ENCODE assay signal across 1 cellular context in the genomic region with DNA sequence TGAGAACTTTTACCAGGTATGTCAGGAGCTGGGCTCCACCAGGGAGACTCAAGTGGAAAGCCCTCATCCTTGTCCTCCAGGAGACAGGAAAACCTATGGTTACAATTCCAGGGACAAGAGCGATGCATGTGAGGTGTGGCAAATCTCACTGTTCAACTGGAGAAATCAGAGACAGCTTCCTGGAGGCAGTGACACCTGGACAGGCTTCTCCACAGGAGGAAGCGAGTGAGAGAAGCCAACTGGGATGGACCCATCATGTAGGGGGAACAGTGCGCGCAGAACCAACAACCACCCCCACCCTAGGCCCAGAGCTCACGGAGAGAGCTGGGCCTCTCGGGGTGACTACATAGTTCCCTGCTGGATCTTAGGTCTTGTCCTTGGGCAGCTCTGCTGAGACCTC.
TF ChIP-seq lines count a peak whose summit lies in the region.

No MANE protein-coding gene starts in this region.

TF ChIP-seq in GM12878, 131 proteins besides CTCF, POLR2A, EP300 and RAD21:
- TF ChIP-seq CHD4 (IDR thresholded peaks at IDR 0.05) = no peak
- TF ChIP-seq, protein P1, sequence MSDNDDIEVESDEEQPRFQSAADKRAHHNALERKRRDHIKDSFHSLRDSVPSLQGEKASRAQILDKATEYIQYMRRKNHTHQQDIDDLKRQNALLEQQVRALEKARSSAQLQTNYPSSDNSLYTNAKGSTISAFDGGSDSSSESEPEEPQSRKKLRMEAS (IDR thresholded peaks at IDR 0.05; ENCODE audit: low read depth, low read length) = no peak
- TF ChIP-seq WRNIP1 (IDR thresholded peaks at IDR 0.05; ENCODE audit: borderline replicate concordance, low read depth, low read length) = no peak
- no peak for TF ChIP-seq CBX5 (IDR thresholded peaks at IDR 0.05; ENCODE audit: low read depth)
- no peak for TF ChIP-seq ZZZ3 (IDR thresholded peaks at IDR 0.05; ENCODE audit: control insufficient read depth, insufficient read length, low read depth)
- TF ChIP-seq STAT1 (conservative IDR thresholded peaks at IDR 0.05) = no peak
- TF ChIP-seq, protein P2, sequence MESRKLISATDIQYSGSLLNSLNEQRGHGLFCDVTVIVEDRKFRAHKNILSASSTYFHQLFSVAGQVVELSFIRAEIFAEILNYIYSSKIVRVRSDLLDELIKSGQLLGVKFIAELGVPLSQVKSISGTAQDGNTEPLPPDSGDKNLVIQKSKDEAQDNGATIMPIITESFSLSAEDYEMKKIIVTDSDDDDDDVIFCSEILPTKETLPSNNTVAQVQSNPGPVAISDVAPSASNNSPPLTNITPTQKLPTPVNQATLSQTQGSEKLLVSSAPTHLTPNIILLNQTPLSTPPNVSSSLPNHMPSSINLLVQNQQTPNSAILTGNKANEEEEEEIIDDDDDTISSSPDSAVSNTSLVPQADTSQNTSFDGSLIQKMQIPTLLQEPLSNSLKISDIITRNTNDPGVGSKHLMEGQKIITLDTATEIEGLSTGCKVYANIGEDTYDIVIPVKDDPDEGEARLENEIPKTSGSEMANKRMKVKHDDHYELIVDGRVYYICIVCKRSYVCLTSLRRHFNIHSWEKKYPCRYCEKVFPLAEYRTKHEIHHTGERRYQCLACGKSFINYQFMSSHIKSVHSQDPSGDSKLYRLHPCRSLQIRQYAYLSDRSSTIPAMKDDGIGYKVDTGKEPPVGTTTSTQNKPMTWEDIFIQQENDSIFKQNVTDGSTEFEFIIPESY (IDR thresholded peaks at IDR 0.05) = no peak
- TF ChIP-seq, protein P3, sequence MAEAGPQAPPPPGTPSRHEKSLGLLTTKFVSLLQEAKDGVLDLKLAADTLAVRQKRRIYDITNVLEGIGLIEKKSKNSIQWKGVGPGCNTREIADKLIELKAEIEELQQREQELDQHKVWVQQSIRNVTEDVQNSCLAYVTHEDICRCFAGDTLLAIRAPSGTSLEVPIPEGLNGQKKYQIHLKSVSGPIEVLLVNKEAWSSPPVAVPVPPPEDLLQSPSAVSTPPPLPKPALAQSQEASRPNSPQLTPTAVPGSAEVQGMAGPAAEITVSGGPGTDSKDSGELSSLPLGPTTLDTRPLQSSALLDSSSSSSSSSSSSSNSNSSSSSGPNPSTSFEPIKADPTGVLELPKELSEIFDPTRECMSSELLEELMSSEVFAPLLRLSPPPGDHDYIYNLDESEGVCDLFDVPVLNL (IDR thresholded peaks at IDR 0.05; ENCODE audit: low read depth, low read length) = no peak
- no peak for TF ChIP-seq CBFB (IDR thresholded peaks at IDR 0.05; ENCODE audit: low read depth)
- no peak for TF ChIP-seq TBL1XR1 (IDR thresholded peaks at IDR 0.05; ENCODE audit: low read depth, low read length)
